Comparison of ENCODE assay signal across 20 cellular contexts in genomic region chr12:124561231-124561630, GRCh38. TPM values are rescaled to one million over a fixed set of nuclear protein-coding genes. Genes with fewer than 3 reads are reported as not detected.
DNase-seq lines count a peak whose midpoint lies in the region; ATAC-seq and TF ChIP-seq lines count a peak whose summit lies in the region.
"Had no signal": no experiment of that assay in that cellular context is flagged by ENCODE, and none has a peak within 500 bp of the region (broad histone marks: within the 10 kb centered on the region; RNA-seq: fewer than 3 reads in every experiment).

No MANE protein-coding gene starts in this region.

- CTCF ChIA-PET in A673 (lab: Charles Lee), result interaction anchor here (0.6 kb wide), 1 partner anchor 149 kb away, joined by 4 read pairs; no protein-coding TSS in a partner anchor
- CTCF ChIA-PET in HEK293 (lab: Yijun Ruan, JAX), result no interaction called here
- CTCF ChIA-PET in RWPE1 (lab: Yijun Ruan, JAX), result interaction anchor here (0.6 to 1.0 kb wide), 2 partner anchors 292 to 534 kb away, joined by 3 to 5 read pairs; no protein-coding TSS in a partner anchor

- H3K9me3 ChIP-seq in A673 (ENCODE audit: low read depth, low read length, poor library complexity, severe bottlenecking) (no peaks in the 10 kb centered on the region), HEK293 (ENCODE audit: control insufficient read depth, insufficient read depth, low read depth, low read length) (no peaks in the 10 kb centered on the region)
- H3K9me3 ChIP-seq: breast epithelium, tibial nerve had no signal

- intact Hi-C loops in A673 (cut with micrococcal nuclease; ENCODE audit: unreplicated experiment), result no loop called here

- H3K23ac ChIP-seq in mesendoderm (ENCODE audit: low read length), result no peak overlapping the region

- no peak overlapping the region for H3K9ac ChIP-seq in mesendoderm (ENCODE audit: low read length)

- H3K18ac ChIP-seq in mesendoderm (ENCODE audit: low read length), result no peak overlapping the region

- no peak overlapping the region for H3K4ac ChIP-seq in mesendoderm (ENCODE audit: low read depth, low read length)

- no peak overlapping the region for H2AK5ac ChIP-seq in mesendoderm (ENCODE audit: low read length)

- H3K4me1 ChIP-seq in A673 (ENCODE audit: insufficient read depth, low read length, poor library complexity, severe bottlenecking) (peaks cover 54% of the 10 kb centered on the region), HEK293 (ENCODE audit: control insufficient read depth, insufficient read depth, low read length) (peaks cover 11% of the 10 kb centered on the region), mesendoderm (ENCODE audit: control insufficient read depth, low read depth, low read length) (peaks cover 7% of the 10 kb centered on the region)

- H3K27ac ChIP-seq in A673 (ENCODE audit: low read depth, low read length, poor library complexity, severe bottlenecking), result peak overlapping the region; percentile 41
- H3K27ac ChIP-seq in HEK293 (ENCODE audit: extremely low read depth, low read depth, low read length), result no peak overlapping the region
- H3K27ac ChIP-seq in RWPE1, result peak overlapping the region; percentile 51
- peak overlapping the region; percentile 19 for H3K27ac ChIP-seq in mesendoderm (ENCODE audit: low read depth, low read length)
- H3K27ac ChIP-seq: breast epithelium had no signal

- peaks cover 96% of the 10 kb centered on the region for H3K79me2 ChIP-seq in mesendoderm (ENCODE audit: control insufficient read depth, insufficient read depth, low read length)

- H2BK120ac ChIP-seq in mesendoderm (ENCODE audit: low read depth, low read length), result no peak overlapping the region

- H4K8ac ChIP-seq in mesendoderm (ENCODE audit: low read depth, low read length), result no peak overlapping the region

- POLR2A ChIA-PET in A673 (lab: Charles Lee; ENCODE audit: low non-redundant PET) (no interaction called here), HEK293 (lab: Yijun Ruan, JAX) (no interaction called here), RWPE1 (lab: Yijun Ruan, JAX; ENCODE audit: low non-redundant PET) (interaction anchor here (0.6 kb wide), 1 partner anchor 137 kb away, joined by 3 read pairs; no protein-coding TSS in a partner anchor)

- H3K27me3 ChIP-seq in A673 (replicated peaks; ENCODE audit: insufficient read depth, low read depth, low read length, poor library complexity) (no peaks in the 10 kb centered on the region), mesendoderm (ENCODE audit: insufficient read depth, low read length, poor library complexity) (no peaks in the 10 kb centered on the region)
- H3K27me3 ChIP-seq: breast epithelium, dorsolateral prefrontal cortex, left lung, tibial nerve had no signal

- H3K4me3 ChIP-seq in A673 (ENCODE audit: low read depth, low read length, poor library complexity, severe bottlenecking), result no peak overlapping the region
- no peak overlapping the region for H3K4me3 ChIP-seq in HEK293 (ENCODE audit: low read depth, low read length)
- H3K4me3 ChIP-seq in mesendoderm (ENCODE audit: low read length), result no peak overlapping the region
- H3K4me3 ChIP-seq: breast epithelium, dorsolateral prefrontal cortex, left lung, tibial nerve had no signal

- no peak for ATAC-seq in HG03135 (IDR thresholded peaks at IDR 0.05; ENCODE audit: unreplicated experiment)
- ATAC-seq: CD8-positive, alpha-beta T cell; left lung had no signal

- no peak overlapping the region for H2BK5ac ChIP-seq in mesendoderm (ENCODE audit: low read length)

- in situ Hi-C loops in G401 (cut with HindIII; ENCODE audit: low sequenced_read_pairs), result no loop called here

- H3K36me3 ChIP-seq in A673 (ENCODE audit: insufficient read depth, low read length, poor library complexity, severe bottlenecking) (no peaks in the 10 kb centered on the region), HEK293 (ENCODE audit: control insufficient read depth in 2 of 2, insufficient read depth in 1 of 2, low read length in 2 of 2) (no peaks in the 10 kb centered on the region), mesendoderm (ENCODE audit: control insufficient read depth, insufficient read depth, low read length) (no peaks in the 10 kb centered on the region)
- H3K36me3 ChIP-seq: breast epithelium had no signal

- DNase-seq in A673 (ENCODE audit: low spot score) (no peak), RWPE1 (ENCODE audit: low spot score) (no peak), mesendoderm (no peak), NCI-H187 (lab: John Stamatoyannopoulos, UW) (no peak), G401 (ENCODE audit: low spot score) (no peak)
- no peak for DNase-seq in activated CD4-positive, alpha-beta T cell treated with anti-CD3 and anti-CD28 coated beads for 4 hours
- DNase-seq: activated CD4-positive, alpha-beta T cell treated with anti-CD3 and anti-CD28 coated beads, Interleukin-2, amount 50 U/mL, for 48 hours; activated T-cell treated with anti-CD3 and anti-CD28 coated beads, Interleukin-2, amount 50 U/mL, for 1 hour; CD8-positive, alpha-beta T cell; DMS79 treated with DMSO at 0.1 percent for 48 hours; dorsolateral prefrontal cortex; erythroblast; NCI-H2029; NCI-H510A; small intestine had no signal

- peak overlapping the region; percentile 19 for H3K56ac ChIP-seq in mesendoderm (ENCODE audit: low read length)

- TF ChIP-seq CTCF in A673 (conservative IDR thresholded peaks at IDR 0.05; ENCODE audit: low read depth, low read length), result no peak
- no peak for TF ChIP-seq CTCF in HEK293 (tag by site-specific recombination; IDR thresholded peaks at IDR 0.05)
- TF ChIP-seq CTCF in RWPE1 (conservative IDR thresholded peaks at IDR 0.05; ENCODE audit: low read depth), result no peak

- H3K79me1 ChIP-seq in mesendoderm (ENCODE audit: low read length), result peaks cover 15% of the 10 kb centered on the region

- BruUV-seq in A673 (replicated peaks; lab: Mats Ljungman, UMichigan), result no TSS peak

- no CpG with 5 or more reads among the region's 10 CpGs for WGBS in mesendoderm (ENCODE audit: extremely low coverage, insufficient coverage, low lambda C conversion rate)

- no peak overlapping the region for H2BK15ac ChIP-seq in mesendoderm (replicated peaks; ENCODE audit: low read depth)

- H3K4me2 ChIP-seq in mesendoderm (ENCODE audit: low read length), result no peak overlapping the region

- H4K5ac ChIP-seq in mesendoderm (ENCODE audit: low read length), result no peak overlapping the region

TF ChIP-seq in HEK293, 187 proteins besides CTCF, POLR2A, EP300 and RAD21 (continues in another document):
- TF ChIP-seq ZNF26 (tag by site-specific recombination; IDR thresholded peaks at IDR 0.05), result no peak
- TF ChIP-seq PRDM6 (tag by site-specific recombination; IDR thresholded peaks at IDR 0.05), result no peak
- TF ChIP-seq REST (tag by site-specific recombination; IDR thresholded peaks at IDR 0.05), result 0 out of 2 replicates have a peak, but pooled peaks have one; percentile 18
- no peak for TF ChIP-seq WT1 (tag by site-specific recombination; IDR thresholded peaks at IDR 0.05)
- TF ChIP-seq ZNF214 (tag by site-specific recombination; IDR thresholded peaks at IDR 0.05; ENCODE audit: borderline replicate concordance), result no peak

RNA-seq across cellular contexts. Expression of gene NCOR2, which starts 6.2 kb away (rescaled TPM):
- total RNA-seq in A673 (2021), result 227 and 276 TPM in 2 replicates
- polyA plus RNA-seq in mesendoderm (2013, experiment 1 of 2), result 129 TPM
- 129 TPM for polyA plus RNA-seq in mesendoderm (2013, experiment 2 of 2)
- 17.3 and 19.0 TPM in 2 replicates for total RNA-seq in G401 (2014; rRNA removed; shearing (Covaris generic))

Comparison
In these comparisons a context has a peak if more than half of its experiments do, and no peak if none do; other contexts are left out.
1. RNA of gene NCOR2, which starts 6.2 kb away (total RNA-seq): 227 to 276 TPM in A673; 17.3 to 19.0 TPM in G401; every median in the first group is over 10 times any median in the second.